10 cellular contexts compared by ENCODE assay signal in the genomic region with DNA sequence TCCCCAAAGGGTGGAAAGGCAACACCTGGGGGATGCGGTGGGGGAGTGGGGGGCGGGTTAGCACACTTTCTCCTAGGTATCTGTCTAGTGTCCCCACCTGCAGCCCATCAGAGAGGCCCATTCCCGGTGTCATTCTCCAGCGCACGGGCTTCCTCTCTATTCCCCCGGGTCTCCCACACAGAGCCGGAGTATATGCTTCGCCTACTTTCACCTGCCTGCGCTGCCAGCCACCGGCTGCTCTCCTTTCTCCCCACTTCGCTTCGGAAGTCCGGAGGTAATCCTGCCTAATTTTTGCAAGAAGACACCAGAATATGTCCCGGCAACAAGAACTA. TPM values are rescaled to one million over a fixed set of nuclear protein-coding genes. Genes with fewer than 3 reads are reported as not detected.
A peak's percentile ranks its signal among the peaks of the same experiment; 100 is the strongest.
DNase-seq lines count a peak whose midpoint lies in the region; TF ChIP-seq lines count a peak whose summit lies in the region.
"Had no signal": no experiment of that assay in that cellular context is flagged by ENCODE, and none has a peak within 500 bp of the region (broad histone marks: within the 10 kb centered on the region; RNA-seq: fewer than 3 reads in every experiment).

No MANE protein-coding gene starts in this region.

- no peaks in the 10 kb centered on the region for H3K9me3 Mint-ChIP-seq in endothelial cell (ENCODE audit: unreplicated experiment)

- H3K4me3 Mint-ChIP-seq in endothelial cell (ENCODE audit: unreplicated experiment) = peak overlapping the region; percentile 89

- 15% methylated on average over 14 of the region's 14 CpGs for WGBS in HUES64

- H3K27me3 Mint-ChIP-seq in endothelial cell (ENCODE audit: unreplicated experiment) = peaks cover 8% of the 10 kb centered on the region

- TF ChIP-seq CTCF in endothelial cell (IDR thresholded peaks at IDR 0.05; ENCODE audit: unreplicated experiment) = no peak

- DNase-seq in NCI-H2171 treated with DMSO at 0.1 percent for 48 hours (lab: John Stamatoyannopoulos, UW) (peak; percentile 26), NCI-H2171 (lab: John Stamatoyannopoulos, UW) (no peak), endothelial cell (ENCODE audit: low spot score) (peak; percentile 5), putamen (ENCODE audit: low spot score) (peak; percentile 37), hippocampal formation (lab: John Stamatoyannopoulos, UW) (no peak), iPS-NIHi11 (ENCODE audit: low spot score) (no peak), medulla oblongata (ENCODE audit: extremely low spot score) (no peak)

- no peak overlapping the region for H3K27ac Mint-ChIP-seq in endothelial cell (ENCODE audit: unreplicated experiment)
- H3K27ac Mint-ChIP-seq: CD4-positive, CD25-positive, alpha-beta regulatory T cell had no signal

- H3K9me3 ChIP-seq in HUES64 (ENCODE audit: insufficient read depth, low read depth, low read length) = no peaks in the 10 kb centered on the region

- no peak overlapping the region for H3K27ac ChIP-seq in HUES64 (ENCODE audit: low read depth, low read length)

- H3K36me3 Mint-ChIP-seq in endothelial cell (ENCODE audit: low read depth, unreplicated experiment) = no peaks in the 10 kb centered on the region
- H3K36me3 Mint-ChIP-seq: CD4-positive, CD25-positive, alpha-beta regulatory T cell had no signal

- no peaks in the 10 kb centered on the region for H3K36me3 ChIP-seq in HUES64 (ENCODE audit: insufficient read depth, low read length)

- peaks cover 6% of the 10 kb centered on the region for H3K4me1 Mint-ChIP-seq in endothelial cell (ENCODE audit: unreplicated experiment)

- peak overlapping the region; percentile 71 for H3K4me3 ChIP-seq in HUES64 (ENCODE audit: low read length)

- H3K27me3 ChIP-seq in HUES64 (ENCODE audit: insufficient read depth, low read length) = peaks cover 53% of the 10 kb centered on the region

- peak overlapping the region; percentile 69; the same call in 1 of the 2 replicates for H3K9ac ChIP-seq in HUES64 (ENCODE audit: low read depth, low read length)

- H3K4me1 ChIP-seq in HUES64 (ENCODE audit: insufficient read depth, low read length) = peaks cover 6% of the 10 kb centered on the region; the same call in 1 of the 2 replicates

RNA-seq across cellular contexts. Expression of gene RGS7, which starts 0.9 kb away (rescaled TPM):
- 0.90 TPM for polyA plus RNA-seq in HUES64 (2013, experiment 1 of 2)
- polyA plus RNA-seq in HUES64 (2013, experiment 2 of 2) = 1.2 TPM
- 1.4 TPM for total RNA-seq in endothelial cell (ENCODE audit: unreplicated experiment)
- total RNA-seq: CD4-positive, CD25-positive, alpha-beta regulatory T cell; subcutaneous adipose tissue had no signal
- polyA plus RNA-seq: CD4-positive, CD25-positive, alpha-beta regulatory T cell had no signal

Comparison
In these comparisons a context has a peak if more than half of its experiments do, and no peak if none do; other contexts are left out.
1. DNase-seq: peak in NCI-H2171 treated with DMSO at 0.1 percent for 48 hours (single experiment), endothelial cell (single experiment) and putamen (single experiment); none in NCI-H2171 (single experiment), hippocampal formation (0 of 2), iPS-NIHi11 (single experiment) and medulla oblongata (single experiment).